Comparison of ENCODE assay signal across 8 cellular contexts in the genomic region with DNA sequence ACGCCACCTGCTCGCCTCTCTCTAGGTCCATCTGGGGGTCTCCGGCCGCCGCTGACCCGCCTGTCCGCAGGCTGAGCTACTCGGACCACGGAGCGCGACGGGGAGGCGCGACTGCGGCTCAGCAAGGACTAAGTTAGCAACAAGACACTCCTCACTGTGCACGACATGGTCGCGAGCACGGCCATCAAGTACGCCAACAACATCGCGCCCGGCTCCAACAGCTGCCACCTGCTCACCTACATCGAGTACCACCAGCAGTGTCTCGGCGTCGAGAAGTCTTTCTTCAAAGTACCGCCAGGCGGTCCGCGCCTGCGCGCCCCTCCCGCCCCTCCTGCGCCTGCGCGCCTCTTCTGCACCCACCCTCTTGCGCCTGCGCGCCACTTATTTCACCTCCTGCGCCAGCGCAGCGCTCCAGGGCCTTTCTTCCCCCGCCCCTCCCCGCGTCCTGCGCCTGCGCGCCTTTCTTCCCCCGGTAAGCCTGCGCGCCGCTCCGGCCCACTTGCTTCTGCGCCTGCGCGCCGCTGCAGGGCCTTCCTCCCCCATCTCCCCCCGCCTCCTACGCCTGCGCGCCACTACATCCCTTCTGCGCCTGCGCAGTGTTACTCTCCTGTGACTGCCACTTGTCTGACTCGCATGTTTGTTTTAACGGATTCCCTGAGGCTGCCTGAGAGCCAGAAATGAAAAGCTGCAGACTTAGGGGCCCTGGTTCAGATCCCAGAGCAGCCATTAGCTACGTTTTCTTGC.
DNase-seq lines count a peak whose midpoint lies in the region; ATAC-seq and TF ChIP-seq lines count a peak whose summit lies in the region.

No MANE protein-coding gene starts in this region.

- peak; percentile 70 for ATAC-seq in GM19043 (IDR thresholded peaks at IDR 0.05; ENCODE audit: low read depth, unreplicated experiment)
- ATAC-seq in HG03378 (IDR thresholded peaks at IDR 0.05; ENCODE audit: unreplicated experiment): peak; percentile 66

- no peaks in the 10 kb centered on the region for H3K27me3 ChIP-seq in kidney epithelial cell (ENCODE audit: control insufficient read depth, insufficient read depth, low read length)

- DNase-seq in Ammon's horn (ENCODE audit: low spot score) (peak; percentile 98), NCI-H460 (ENCODE audit: extremely low read depth, low read depth) (peak; percentile 98), choroid plexus epithelial cell (ENCODE audit: low read depth) (peak; percentile 99), kidney epithelial cell (ENCODE audit: low read depth) (peak; percentile 91)
- DNase-seq in activated CD4-positive, alpha-beta T cell treated with anti-CD3 and anti-CD28 coated beads for 24 hours (ENCODE audit: low read depth in 2 of 2): peak; percentile 99
- DNase-seq in stimulated activated CD4-positive, alpha-beta T cell treated with anti-CD3 and anti-CD28 coated beads, Interleukin-15, amount 100 ng/mL, for 24 hours: peak; percentile 98

- TF ChIP-seq CTCF in choroid plexus epithelial cell (conservative IDR thresholded peaks at IDR 0.05; ENCODE audit: low read depth, low read length) (peak; percentile 39), kidney epithelial cell (IDR thresholded peaks at IDR 0.05; ENCODE audit: insufficient read depth, low read length, poor library complexity, severe bottlenecking) (peak; percentile 12)

- peak overlapping the region; percentile 83 for H3K4me3 ChIP-seq in choroid plexus epithelial cell (ENCODE audit: low read depth, low read length)
- H3K4me3 ChIP-seq in kidney epithelial cell (ENCODE audit: low read depth, low read length): peak overlapping the region; percentile 93

- H3K36me3 ChIP-seq in kidney epithelial cell (ENCODE audit: control insufficient read depth, insufficient read depth, low read length): no peaks in the 10 kb centered on the region

Comparison
In these comparisons a context has a peak if more than half of its experiments do, and no peak if none do; other contexts are left out.
1. Peak in every context shown above with its lines: DNase-seq, ATAC-seq and H3K4me3 ChIP-seq.